In the genomic region with DNA sequence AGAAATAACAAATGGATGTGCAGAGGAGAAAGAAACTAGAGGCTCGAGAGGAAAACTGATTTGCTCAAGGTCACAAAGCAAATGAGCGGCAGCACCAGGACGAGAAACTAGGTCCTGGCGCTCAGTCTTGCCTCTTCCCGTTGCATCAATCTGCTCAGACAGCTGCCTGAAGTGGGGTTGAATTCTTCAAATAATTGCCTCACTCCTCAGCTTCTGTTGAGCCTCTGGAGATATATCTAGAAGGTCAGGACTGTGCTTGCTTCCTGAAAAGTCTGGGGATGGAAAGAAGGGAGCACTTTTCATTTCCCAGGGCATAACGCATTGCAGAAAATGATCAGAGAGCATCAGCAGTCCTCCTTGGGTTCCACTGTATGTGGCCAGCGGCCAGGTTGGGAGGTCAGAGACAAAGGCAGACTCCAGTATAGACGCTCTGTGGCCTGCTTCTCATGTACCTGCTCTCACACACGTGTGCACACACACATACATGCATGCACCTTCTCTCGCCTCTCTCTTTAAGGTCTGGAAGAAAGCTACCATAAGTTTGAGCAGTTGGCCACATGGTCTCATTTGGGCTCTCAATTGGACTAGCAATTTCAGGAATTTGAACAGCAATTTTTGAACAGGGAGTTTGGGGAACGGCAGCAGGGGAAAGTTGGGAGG, we compare ENCODE assay signal across 10 cellular contexts.
A peak's percentile ranks its signal among the peaks of the same experiment; 100 is the strongest.
DNase-seq lines count a peak whose midpoint lies in the region; ATAC-seq and TF ChIP-seq lines count a peak whose summit lies in the region.
"Had no signal": no experiment of that assay in that cellular context is flagged by ENCODE, and none has a peak within 500 bp of the region (broad histone marks: within the 10 kb centered on the region; RNA-seq: fewer than 3 reads in every experiment).

No MANE protein-coding gene starts in this region.

- H3K9me3 ChIP-seq in CD4-positive, CD25-positive, alpha-beta regulatory T cell (ENCODE audit: control insufficient read depth in 2 of 2, low read length in 2 of 2): no peaks in the 10 kb centered on the region
- no peaks in the 10 kb centered on the region for H3K9me3 ChIP-seq in gastrocnemius medialis

- H3K27ac Mint-ChIP-seq in CD4-positive, CD25-positive, alpha-beta regulatory T cell: peak overlapping the region; percentile 83 to 92 (median 89)

- intact Hi-C loops in gastrocnemius medialis (cut with DNase I; ENCODE audit: low total_unique reads): no loop called here

- no peak overlapping the region for H3K4me3 ChIP-seq in CD4-positive, CD25-positive, alpha-beta regulatory T cell (ENCODE audit: low read depth, low read length)
- H3K4me3 ChIP-seq in HL-60 (replicated peaks; ENCODE audit: insufficient read depth, low read length) (no peak overlapping the region), choroid plexus epithelial cell (ENCODE audit: low read depth, low read length) (no peak overlapping the region), gastrocnemius medialis (no peak overlapping the region)
- H3K4me3 ChIP-seq: SK-N-MC had no signal

- no peaks in the 10 kb centered on the region for H3K36me3 Mint-ChIP-seq in CD4-positive, CD25-positive, alpha-beta regulatory T cell

- peak; percentile 0 to 1 for ATAC-seq in CD4-positive, CD25-positive, alpha-beta regulatory T cell (ENCODE audit: low read depth in 2 of 2)
- ATAC-seq in GM21381 (IDR thresholded peaks at IDR 0.05; ENCODE audit: unreplicated experiment) (peak; percentile 3), gastrocnemius medialis (no peak)

- H3K36me3 ChIP-seq in CD4-positive, CD25-positive, alpha-beta regulatory T cell (ENCODE audit: control insufficient read depth, insufficient read depth, low read length): no peaks in the 10 kb centered on the region
- no peaks in the 10 kb centered on the region for H3K36me3 ChIP-seq in gastrocnemius medialis

- H3K9me3 Mint-ChIP-seq in CD4-positive, CD25-positive, alpha-beta regulatory T cell: no peaks in the 10 kb centered on the region

- H3K4me3 Mint-ChIP-seq in CD4-positive, CD25-positive, alpha-beta regulatory T cell: peak overlapping the region in 2 of 4 donors; percentile 79

- in situ Hi-C loops in gastrocnemius medialis (cut with MboI; ENCODE audit: low sequenced_read_pairs in 4 of 4): no loop called here

- no peaks in the 10 kb centered on the region for H3K27me3 ChIP-seq in CD4-positive, CD25-positive, alpha-beta regulatory T cell (ENCODE audit: control insufficient read depth, insufficient read depth, low read length)
- H3K27me3 ChIP-seq in HL-60 (ENCODE audit: insufficient read depth, poor library complexity, severe bottlenecking): no peaks in the 10 kb centered on the region
- no peaks in the 10 kb centered on the region for H3K27me3 ChIP-seq in gastrocnemius medialis

- DNase-seq in CD4-positive, CD25-positive, alpha-beta regulatory T cell: no peak
- DNase-seq in HL-60 (ENCODE audit: low read depth in 1 of 2, low spot score in 1 of 2): peak in 1 of 2 experiments; percentile 45
- DNase-seq in choroid plexus epithelial cell (ENCODE audit: low read depth): peak; percentile 67
- DNase-seq in HuH-7 (ENCODE audit: low spot score): no peak
- no peak for DNase-seq in activated CD4-positive, alpha-beta T cell treated with anti-CD3 and anti-CD28 coated beads for 48 hours
- no peak for DNase-seq in midbrain (lab: John Stamatoyannopoulos, UW)
- DNase-seq in gastrocnemius medialis: no peak
- DNase-seq: foreskin melanocyte had no signal

- no peak for TF ChIP-seq POLR2A in gastrocnemius medialis (IDR thresholded peaks at IDR 0.05)

- no peak for TF ChIP-seq CTCF in HL-60 (IDR thresholded peaks at IDR 0.05; ENCODE audit: insufficient read depth, low read length)
- TF ChIP-seq CTCF in choroid plexus epithelial cell (conservative IDR thresholded peaks at IDR 0.05; ENCODE audit: low read depth, low read length): no peak
- TF ChIP-seq CTCF in gastrocnemius medialis (IDR thresholded peaks at IDR 0.05 in 4 of 5, conservative IDR thresholded peaks at IDR 0.05 in 1 of 5): no peak

- H3K27ac ChIP-seq in CD4-positive, CD25-positive, alpha-beta regulatory T cell (ENCODE audit: insufficient read depth, low read length, poor library complexity, severe bottlenecking): peak overlapping the region; percentile 76
- H3K27ac ChIP-seq in HL-60 (replicated peaks) (peak overlapping the region; percentile 47), gastrocnemius medialis (no peak overlapping the region)
- H3K27ac ChIP-seq: SK-N-MC had no signal

- peaks cover 27% of the 10 kb centered on the region for H3K4me1 ChIP-seq in CD4-positive, CD25-positive, alpha-beta regulatory T cell (ENCODE audit: control insufficient read depth, insufficient read depth, low read length, poor library complexity, severe bottlenecking)
- peaks cover 0 to 3% of the 10 kb centered on the region in 2 donors for H3K4me1 ChIP-seq in gastrocnemius medialis

- peaks cover 6 to 31% (median 23%) of the 10 kb centered on the region in 4 donors for H3K4me1 Mint-ChIP-seq in CD4-positive, CD25-positive, alpha-beta regulatory T cell

- no peaks in the 10 kb centered on the region for H3K27me3 Mint-ChIP-seq in CD4-positive, CD25-positive, alpha-beta regulatory T cell

Comparison
In these comparisons a context has a peak if more than half of its experiments do, and no peak if none do; other contexts are left out.
1. ATAC-seq: peak in CD4-positive, CD25-positive, alpha-beta regulatory T cell (2 of 2) and GM21381 (single experiment); none in gastrocnemius medialis (0 of 2).
2. H3K27ac ChIP-seq: peak in CD4-positive, CD25-positive, alpha-beta regulatory T cell (single experiment) and HL-60 (single experiment); none in gastrocnemius medialis (0 of 4).